In genomic region chr2:105243961-105244360, GRCh38 we compare ENCODE assay signal across 14 cellular contexts.
DNase-seq lines count a peak whose midpoint lies in the region; ATAC-seq and TF ChIP-seq lines count a peak whose summit lies in the region.
"Had no signal": no experiment of that assay in that cellular context is flagged by ENCODE, and none has a peak within 500 bp of the region (broad histone marks: within the 10 kb centered on the region; RNA-seq: fewer than 3 reads in every experiment).

No MANE protein-coding gene starts in this region.

- H3K4me1 ChIP-seq in Loucy (ENCODE audit: insufficient read depth, low read length, poor library complexity, severe bottlenecking) = no peaks in the 10 kb centered on the region
- H3K4me1 ChIP-seq: colonic mucosa had no signal

- H4K20me1 ChIP-seq in Loucy (ENCODE audit: insufficient read depth, low read length, poor library complexity, severe bottlenecking) = no peaks in the 10 kb centered on the region

- ATAC-seq in HG02970 (IDR thresholded peaks at IDR 0.05; ENCODE audit: low FRiP score, unreplicated experiment) = no peak
- ATAC-seq in stimulated activated effector memory CD8-positive, alpha-beta T cell treated with anti-CD3 and anti-CD28 coated beads, Interleukin-12 subunit alpha, Interleukin-12 subunit beta, amount 100 ng/mL, for 72 hours = no peak

- peaks cover 32% of the 10 kb centered on the region for H3K4me1 Mint-ChIP-seq in nephron progenitor cell
- no peaks in the 10 kb centered on the region for H3K4me1 Mint-ChIP-seq in stimulated activated effector memory CD8-positive, alpha-beta T cell treated with anti-CD3 and anti-CD28 coated beads, Interleukin-12 subunit alpha, Interleukin-12 subunit beta, amount 100 ng/mL, for 72 hours

- H3K9me3 Mint-ChIP-seq in nephron progenitor cell = peaks cover 4% of the 10 kb centered on the region
- H3K9me3 Mint-ChIP-seq in stimulated activated effector memory CD8-positive, alpha-beta T cell treated with anti-CD3 and anti-CD28 coated beads, Interleukin-12 subunit alpha, Interleukin-12 subunit beta, amount 100 ng/mL, for 72 hours = no peaks in the 10 kb centered on the region

- H3K36me3 Mint-ChIP-seq in nephron progenitor cell (ENCODE audit: low read depth) = no peaks in the 10 kb centered on the region
- H3K36me3 Mint-ChIP-seq in stimulated activated effector memory CD8-positive, alpha-beta T cell treated with anti-CD3 and anti-CD28 coated beads, Interleukin-12 subunit alpha, Interleukin-12 subunit beta, amount 100 ng/mL, for 72 hours = no peaks in the 10 kb centered on the region

- H3K27me3 Mint-ChIP-seq in nephron progenitor cell (ENCODE audit: low read depth, poor library complexity) = peaks cover 10% of the 10 kb centered on the region

- no peaks in the 10 kb centered on the region for H3K9me3 ChIP-seq in Loucy (ENCODE audit: insufficient read depth, low read depth, low read length)
- H3K9me3 ChIP-seq: colonic mucosa had no signal

- H3K27me3 ChIP-seq in Loucy (ENCODE audit: insufficient read depth, low read length, poor library complexity, severe bottlenecking) = no peaks in the 10 kb centered on the region
- H3K27me3 ChIP-seq: colonic mucosa had no signal

- H3F3A ChIP-seq in Loucy (ENCODE audit: low read depth) = no peaks in the 10 kb centered on the region

- H3K4me2 ChIP-seq in Loucy (ENCODE audit: low read depth, low read length, poor library complexity, severe bottlenecking) = no peak overlapping the region

- H2AFZ ChIP-seq in Loucy (ENCODE audit: low read length) = no peak overlapping the region

- H3K79me2 ChIP-seq in Loucy (ENCODE audit: insufficient read depth, low read length) = no peaks in the 10 kb centered on the region

- no peak overlapping the region for H3K4me3 ChIP-seq in Loucy (ENCODE audit: low read length, poor library complexity, severe bottlenecking)
- no peak overlapping the region for H3K4me3 ChIP-seq in choroid plexus epithelial cell (ENCODE audit: low read depth, low read length)
- H3K4me3 ChIP-seq: colonic mucosa had no signal

- no peak overlapping the region for H3K9ac ChIP-seq in Loucy (ENCODE audit: low read depth, low read length, poor library complexity, severe bottlenecking)

- TF ChIP-seq CTCF in Loucy (conservative IDR thresholded peaks at IDR 0.05; ENCODE audit: low read length) = peak; percentile 78
- TF ChIP-seq CTCF in choroid plexus epithelial cell (conservative IDR thresholded peaks at IDR 0.05; ENCODE audit: low read depth, low read length) = peak; percentile 51
- peak; percentile 62 for TF ChIP-seq CTCF in nephron progenitor cell (IDR thresholded peaks at IDR 0.05)

- H3K4me3 Mint-ChIP-seq in nephron progenitor cell = no peak overlapping the region
- H3K4me3 Mint-ChIP-seq in stimulated activated effector memory CD8-positive, alpha-beta T cell treated with anti-CD3 and anti-CD28 coated beads, Interleukin-12 subunit alpha, Interleukin-12 subunit beta, amount 100 ng/mL, for 72 hours = no peak overlapping the region

- H3K9me2 ChIP-seq in Loucy (replicated peaks; ENCODE audit: low read depth, low read length) = no peaks in the 10 kb centered on the region

- no peak overlapping the region for H3K27ac Mint-ChIP-seq in nephron progenitor cell
- H3K27ac Mint-ChIP-seq in stimulated activated effector memory CD8-positive, alpha-beta T cell treated with anti-CD3 and anti-CD28 coated beads, Interleukin-12 subunit alpha, Interleukin-12 subunit beta, amount 100 ng/mL, for 72 hours = no peak overlapping the region

- no peaks in the 10 kb centered on the region for H3K36me3 ChIP-seq in Loucy (ENCODE audit: insufficient read depth, low read length)
- H3K36me3 ChIP-seq: colonic mucosa had no signal

- DNase-seq in ELF-1 (ENCODE audit: low read depth, low spot score) = peak; percentile 36
- DNase-seq in choroid plexus epithelial cell (ENCODE audit: low read depth) = no peak
- peak; percentile 64 for DNase-seq in nephron progenitor cell
- DNase-seq in SW480 (ENCODE audit: low spot score) = no peak
- DNase-seq in stimulated activated effector memory CD8-positive, alpha-beta T cell treated with anti-CD3 and anti-CD28 coated beads, Interleukin-12 subunit alpha, Interleukin-12 subunit beta, amount 100 ng/mL, for 72 hours (ENCODE audit: low spot score in 2 of 2) = no peak
- no peak for DNase-seq in hippocampal formation (lab: John Stamatoyannopoulos, UW)
- DNase-seq: activated CD4-positive, alpha-beta T cell treated with anti-CD3 and anti-CD28 coated beads, Interleukin-2, amount 50 U/mL, for 48 hours; activated naive CD4-positive, alpha-beta T cell; colonic mucosa; NCI-H1105; NCI-H510A; stimulated activated CD4-positive, alpha-beta T cell treated with anti-CD3 and anti-CD28 coated beads, Interleukin-4, amount 100 ng/mL, for 4 hours had no signal

Comparison
In these comparisons a context has a peak if more than half of its experiments do, and no peak if none do; other contexts are left out.
1. DNase-seq: peak in ELF-1 (single experiment) and nephron progenitor cell (single experiment); none in choroid plexus epithelial cell (single experiment), SW480 (single experiment), stimulated activated effector memory CD8-positive, alpha-beta T cell treated with anti-CD3 and anti-CD28 coated beads, Interleukin-12 subunit alpha, Interleukin-12 subunit beta, amount 100 ng/mL, for 72 hours (0 of 2) and hippocampal formation (0 of 2).
2. Peak in every context shown above with its lines, with median percentiles within 50 percentile points of each other: CTCF ChIP-seq.